1 cellular context compared by ENCODE assay signal in the genomic region with DNA sequence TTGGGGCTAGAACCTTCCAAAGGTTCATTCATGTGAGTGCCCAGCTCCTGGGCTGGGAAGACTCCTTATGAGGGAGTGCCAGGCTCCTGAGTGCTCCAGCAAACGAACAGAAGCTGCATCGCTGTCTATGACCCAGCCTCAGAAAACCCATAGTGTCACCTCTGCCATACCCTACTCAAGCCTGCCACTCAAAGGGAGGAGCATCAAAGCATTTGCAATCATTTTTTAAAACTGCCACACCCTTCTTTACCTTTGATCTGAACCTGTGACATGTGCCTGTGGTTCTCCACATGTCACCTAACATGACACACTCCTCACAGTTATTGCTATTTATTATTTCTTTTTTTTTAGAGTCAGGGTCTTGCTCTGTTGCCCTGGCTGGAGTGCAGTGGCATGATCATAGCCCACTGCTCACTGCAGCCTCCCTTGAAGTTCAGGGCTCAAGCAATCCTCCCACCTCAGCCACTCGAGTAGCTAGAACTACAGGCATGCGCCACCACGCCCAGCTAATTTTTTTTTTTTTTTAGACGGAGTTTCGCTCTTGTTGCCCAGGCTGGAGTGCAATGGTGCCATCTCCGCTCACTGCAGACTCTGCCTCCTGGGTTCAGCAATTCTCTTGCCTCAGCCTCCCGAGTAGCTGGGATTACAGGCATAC.
TF ChIP-seq lines count a peak whose summit lies in the region.

No MANE protein-coding gene starts in this region.

TF ChIP-seq in H1, 55 proteins besides CTCF, POLR2A, EP300 and RAD21:
- TF ChIP-seq RFX5 (IDR thresholded peaks at IDR 0.05; ENCODE audit: borderline replicate concordance, low read depth, low read length) (no peak), ASH2L (IDR thresholded peaks at IDR 0.05; ENCODE audit: low read length) (no peak), SRF (IDR thresholded peaks at IDR 0.05; ENCODE audit: low read depth, low read length) (no peak), BCL11A (IDR thresholded peaks at IDR 0.05; ENCODE audit: low read depth in 2 of 2, low read length in 2 of 2) (no peak), BACH1 (IDR thresholded peaks at IDR 0.05; ENCODE audit: low read length) (no peak), CBX8 (IDR thresholded peaks at IDR 0.05; ENCODE audit: borderline replicate concordance, low read depth, low read length) (no peak), SIX5 (IDR thresholded peaks at IDR 0.05; ENCODE audit: low read depth, low read length) (no peak), SP1 (IDR thresholded peaks at IDR 0.05; ENCODE audit: low read depth, low read length) (no peak), CEBPB (IDR thresholded peaks at IDR 0.05; ENCODE audit: low read depth, low read length) (no peak), TBP (IDR thresholded peaks at IDR 0.05; ENCODE audit: low read depth, low read length) (no peak), EZH2 (IDR thresholded peaks at IDR 0.05; ENCODE audit: low read depth, low read length, severe bottlenecking) (no peak), RXRA (IDR thresholded peaks at IDR 0.05; ENCODE audit: insufficient read depth, low read depth, low read length) (no peak), SP2 (IDR thresholded peaks at IDR 0.05; ENCODE audit: low read length) (no peak), HDAC6 (IDR thresholded peaks at IDR 0.05; ENCODE audit: low read depth, low read length) (no peak), SP4 (IDR thresholded peaks at IDR 0.05; ENCODE audit: low read length) (no peak)
- TF ChIP-seq, protein P1, sequence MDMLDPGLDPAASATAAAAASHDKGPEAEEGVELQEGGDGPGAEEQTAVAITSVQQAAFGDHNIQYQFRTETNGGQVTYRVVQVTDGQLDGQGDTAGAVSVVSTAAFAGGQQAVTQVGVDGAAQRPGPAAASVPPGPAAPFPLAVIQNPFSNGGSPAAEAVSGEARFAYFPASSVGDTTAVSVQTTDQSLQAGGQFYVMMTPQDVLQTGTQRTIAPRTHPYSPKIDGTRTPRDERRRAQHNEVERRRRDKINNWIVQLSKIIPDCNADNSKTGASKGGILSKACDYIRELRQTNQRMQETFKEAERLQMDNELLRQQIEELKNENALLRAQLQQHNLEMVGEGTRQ (IDR thresholded peaks at IDR 0.05; ENCODE audit: low read length) = no peak
